ENCODE assay signal across 20 cellular contexts in genomic region chr9:121275781-121276658, GRCh38. TPM values are rescaled to one million over a fixed set of nuclear protein-coding genes. Genes with fewer than 3 reads are reported as not detected.
DNase-seq lines count a peak whose midpoint lies in the region; ATAC-seq, FAIRE-seq and TF ChIP-seq lines count a peak whose summit lies in the region.
"Had no signal": no experiment of that assay in that cellular context is flagged by ENCODE, and none has a peak within 500 bp of the region (broad histone marks: within the 10 kb centered on the region; RNA-seq: fewer than 3 reads in every experiment).

No MANE protein-coding gene starts in this region.

- H3K4ac ChIP-seq in IMR-90 (ENCODE audit: low read depth, low read length) = peak overlapping the region; percentile 62

- peaks cover 75% of the 10 kb centered on the region for H3K4me1 Mint-ChIP-seq in astrocyte (ENCODE audit: low read depth, unreplicated experiment)

- H3K14ac ChIP-seq in IMR-90 (replicated peaks; ENCODE audit: low read depth, low read length) = peak overlapping the region; percentile 65

- H3K4me2 ChIP-seq in IMR-90 (ENCODE audit: low read depth, low read length) (no peak overlapping the region), astrocyte (ENCODE audit: low read length) (no peak overlapping the region), smooth muscle cell (no peak overlapping the region)

- no peak for TF ChIP-seq EP300 in upper lobe of left lung (IDR thresholded peaks at IDR 0.05)

- peaks cover 43% of the 10 kb centered on the region for H3K4me1 ChIP-seq in IMR-90 (ENCODE audit: control insufficient read depth, insufficient read depth, low read length)
- peaks cover 62% of the 10 kb centered on the region for H3K4me1 ChIP-seq in astrocyte (ENCODE audit: insufficient read depth, low read length)
- H3K4me1 ChIP-seq in smooth muscle cell (ENCODE audit: low read depth) = peaks cover 37% of the 10 kb centered on the region
- peaks cover 46 to 58% (median 53%) of the 10 kb centered on the region in 4 donors for H3K4me1 ChIP-seq in upper lobe of left lung

- H3K79me1 ChIP-seq in IMR-90 (ENCODE audit: low read depth in 1 of 2, low read length in 2 of 2) = peaks cover 54 to 80% of the 10 kb centered on the region in 2 experiments

- H3K18ac ChIP-seq in IMR-90 (ENCODE audit: low read depth, low read length) = no peak overlapping the region

- in situ Hi-C loops in IMR-90 (cut with MboI; ENCODE audit: low sequenced_read_pairs) = no loop called here

- H2BK120ac ChIP-seq in IMR-90 (ENCODE audit: low read depth, low read length) = peak overlapping the region; percentile 40

- no peak overlapping the region for H3K56ac ChIP-seq in IMR-90 (ENCODE audit: extremely low read depth, insufficient read depth, low read length)

- peaks cover 41% of the 10 kb centered on the region for H3K9me1 ChIP-seq in IMR-90 (ENCODE audit: insufficient read depth, low read length)

- peak overlapping the region; percentile 34 for H2AK9ac ChIP-seq in IMR-90 (replicated peaks; ENCODE audit: low read depth, low read length, poor library complexity)

- H3K27me3 Mint-ChIP-seq in astrocyte (ENCODE audit: low read depth, unreplicated experiment) = no peaks in the 10 kb centered on the region
- H3K27me3 Mint-ChIP-seq: T-cell had no signal

- H3K27ac ChIP-seq in IMR-90 (ENCODE audit: insufficient read depth, low read length) (peak overlapping the region; percentile 34; the same call in 1 of the 2 replicates), astrocyte (ENCODE audit: low read depth, low read length) (no peak overlapping the region), layer of hippocampus (ENCODE audit: low read depth, low read length) (peak overlapping the region; percentile 74), smooth muscle cell (ENCODE audit: low read depth) (peak overlapping the region; percentile 99), upper lobe of left lung (peak overlapping the region in 2 of 4 donors; percentile 44 to 73)
- H3K27ac ChIP-seq: HL-60, WERI-Rb-1 had no signal

- TF ChIP-seq POLR2A in IMR-90 (IDR thresholded peaks at IDR 0.05; ENCODE audit: low read depth, low read length) (no peak), upper lobe of left lung (IDR thresholded peaks at IDR 0.05) (no peak)

- WGBS in IMR-90 (ENCODE audit: extremely low coverage in 2 of 2, insufficient read length in 1 of 2), 2 experiments = 89% methylated on average over 3 of the region's 8 CpGs; no CpG with 5 or more reads in 1 of the 2 experiments
- 95% methylated on average over 8 of the region's 8 CpGs for WGBS in smooth muscle cell (ENCODE audit: low lambda C conversion rate)
- WGBS in upper lobe of left lung, 2 donors = 81 to 84% methylated on average over 7 to 8 of the region's 8 CpGs

- no peak overlapping the region; the same call in 2 of the 3 replicates for H2BK15ac ChIP-seq in IMR-90 (ENCODE audit: low read depth, low read length)

- DNase-seq in IMR-90 (no peak), astrocyte (ENCODE audit: low read depth) (no peak), smooth muscle cell (lab: John Stamatoyannopoulos, UW; ENCODE audit: unreplicated experiment) (no peak), SW480 (ENCODE audit: low spot score) (no peak), upper lobe of left lung (no peak), posterior vena cava (ENCODE audit: low spot score) (no peak)
- DNase-seq: Caco-2; cerebellar nuclear complex; NCI-H1105 treated with DMSO at 0.1 percent for 48 hours; nucleus accumbens; stimulated activated CD4-positive, alpha-beta T cell treated with anti-CD3 and anti-CD28 coated beads, Interleukin-12 subunit alpha, Interleukin-12 subunit beta, amount 100 ng/mL, for 4 hours; stimulated activated naive CD4-positive, alpha-beta T cell treated with Interleukin-2 at 50 U/mL for 16 hours; T-cell; WERI-Rb-1 had no signal

- dilution Hi-C loops in IMR-90 (cut with HindIII; ENCODE audit: low sequenced_read_pairs, unreplicated experiment) = no loop called here

- no peak for FAIRE-seq in astrocyte (lab: Jason Lieb, UNC)
- FAIRE-seq: endometrium, K562, RCC 7860 had no signal

- TF ChIP-seq CTCF in IMR-90 (conservative IDR thresholded peaks at IDR 0.05; ENCODE audit: low read depth, low read length) (no peak), astrocyte (IDR thresholded peaks at IDR 0.05; ENCODE audit: insufficient read depth, low read depth, low read length) (no peak), smooth muscle cell (IDR thresholded peaks at IDR 0.05; ENCODE audit: borderline replicate concordance, insufficient read depth, poor library complexity, severe bottlenecking) (no peak), upper lobe of left lung (IDR thresholded peaks at IDR 0.05) (no peak)

- H3K36me3 ChIP-seq in IMR-90 (ENCODE audit: control insufficient read depth, insufficient read depth, low read length) = peaks cover 4% of the 10 kb centered on the region; the same call in 1 of the 2 replicates
- H3K36me3 ChIP-seq in astrocyte (ENCODE audit: insufficient read depth, low read length) = peaks cover 2% of the 10 kb centered on the region
- no peaks in the 10 kb centered on the region for H3K36me3 ChIP-seq in smooth muscle cell (ENCODE audit: low read depth)
- no peaks in the 10 kb centered on the region for H3K36me3 ChIP-seq in upper lobe of left lung
- H3K36me3 ChIP-seq: WERI-Rb-1 had no signal

- no peaks in the 10 kb centered on the region for H3K9me3 Mint-ChIP-seq in astrocyte (ENCODE audit: unreplicated experiment)
- H3K9me3 Mint-ChIP-seq: T-cell had no signal

- H3K27me3 ChIP-seq in IMR-90 (ENCODE audit: control insufficient read depth, insufficient read depth, low read length) (no peaks in the 10 kb centered on the region), astrocyte (ENCODE audit: insufficient read depth, low read length) (no peaks in the 10 kb centered on the region), layer of hippocampus (ENCODE audit: control insufficient read depth, insufficient read depth, low read length) (no peaks in the 10 kb centered on the region), smooth muscle cell (ENCODE audit: low read depth) (no peaks in the 10 kb centered on the region), upper lobe of left lung (no peaks in the 10 kb centered on the region)

- peak overlapping the region; percentile 48; the same call in 1 of the 2 replicates for H4K91ac ChIP-seq in IMR-90 (ENCODE audit: insufficient read depth, low read depth, low read length)

- peaks cover 82% of the 10 kb centered on the region for H3K79me2 ChIP-seq in astrocyte (ENCODE audit: insufficient read depth, low read length)
- peaks cover 58% of the 10 kb centered on the region for H3K79me2 ChIP-seq in smooth muscle cell (ENCODE audit: low read depth)

- H2AFZ ChIP-seq in IMR-90 (replicated peaks; ENCODE audit: low read length, poor library complexity) (no peak overlapping the region), astrocyte (ENCODE audit: low read depth, low read length) (no peak overlapping the region), smooth muscle cell (ENCODE audit: low read depth) (no peak overlapping the region)

- ATAC-seq in IMR-90 (ENCODE audit: low read depth) (no peak), upper lobe of left lung (ENCODE audit: low FRiP score in 2 of 2) (no peak), GM19467 (IDR thresholded peaks at IDR 0.05; ENCODE audit: unreplicated experiment) (no peak)
- ATAC-seq: K562, T-cell had no signal

- H3K4me3 Mint-ChIP-seq in astrocyte (ENCODE audit: unreplicated experiment) = no peak overlapping the region
- H3K4me3 Mint-ChIP-seq: T-cell had no signal

- CTCF ChIA-PET in IMR-90 (lab: Yijun Ruan, JAX) = interaction anchor here (0.7 kb wide), 1 partner anchor 44 kb away, joined by 3 read pairs; no protein-coding TSS in a partner anchor

- H3K9ac ChIP-seq in IMR-90 (ENCODE audit: low read depth, low read length) (no peak overlapping the region), astrocyte (ENCODE audit: low read length) (no peak overlapping the region), smooth muscle cell (ENCODE audit: low read depth) (no peak overlapping the region)

- H3K4me3 ChIP-seq in IMR-90 (ENCODE audit: insufficient read depth, low read depth, low read length) (no peak overlapping the region), astrocyte (ENCODE audit: insufficient read depth, low read depth, low read length) (no peak overlapping the region), smooth muscle cell (no peak overlapping the region), upper lobe of left lung (no peak overlapping the region)
- H3K4me3 ChIP-seq: K562 had no signal

- peak overlapping the region; percentile 33 for H2BK20ac ChIP-seq in IMR-90 (ENCODE audit: low read depth, low read length)

- H4K8ac ChIP-seq in IMR-90 (ENCODE audit: low read depth in 2 of 2, low read length in 2 of 2) = peak overlapping the region in 1 of 2 experiments; percentile 3; a peak in 2 of 4 replicates

- H3K9me3 ChIP-seq in IMR-90 (ENCODE audit: control insufficient read depth, insufficient read depth, low read length) (no peaks in the 10 kb centered on the region), astrocyte (ENCODE audit: insufficient read depth, low read depth, low read length) (no peaks in the 10 kb centered on the region), smooth muscle cell (replicated peaks; ENCODE audit: low read depth) (no peaks in the 10 kb centered on the region), upper lobe of left lung (no peaks in the 10 kb centered on the region)
- H3K9me3 ChIP-seq: Caco-2 had no signal

- H3K27ac Mint-ChIP-seq in astrocyte (ENCODE audit: unreplicated experiment) = peak overlapping the region; percentile 34
- H3K27ac Mint-ChIP-seq: T-cell had no signal

- TF ChIP-seq RAD21 in IMR-90 (IDR thresholded peaks at IDR 0.05; ENCODE audit: low read length) = no peak

- H3F3A ChIP-seq in smooth muscle cell (ENCODE audit: low read depth) = peaks cover 76% of the 10 kb centered on the region

- H3K23ac ChIP-seq in IMR-90 (ENCODE audit: low read depth, low read length) = peak overlapping the region; percentile 20; the same call in 1 of the 2 replicates

- peak overlapping the region; percentile 44 for H2BK5ac ChIP-seq in IMR-90 (ENCODE audit: low read depth, low read length, poor library complexity, severe bottlenecking)

- no peak overlapping the region for H4K5ac ChIP-seq in IMR-90 (ENCODE audit: low read depth, low read length)

- H2AK5ac ChIP-seq in IMR-90 (ENCODE audit: low read depth, low read length) = peak overlapping the region; percentile 73; the same call in 1 of the 2 replicates

- intact Hi-C loops in IMR-90 (cut with micrococcal nuclease) = no loop called here
- intact Hi-C loops in posterior vena cava (cut with DNase I) = no loop called here

- BruUV-seq in IMR-90 (replicated peaks; lab: Mats Ljungman, UMichigan) = no TSS peak

- POLR2A ChIA-PET in IMR-90 (lab: Charles Lee; ENCODE audit: unreplicated experiment) = no interaction called here

- H3K36me3 Mint-ChIP-seq in astrocyte (ENCODE audit: low read depth, unreplicated experiment) = peaks cover 7% of the 10 kb centered on the region
- H3K36me3 Mint-ChIP-seq: T-cell had no signal

- H4K20me1 ChIP-seq in IMR-90 (ENCODE audit: insufficient read depth, low read length) (peaks cover 25% of the 10 kb centered on the region), astrocyte (ENCODE audit: insufficient read depth, low read length) (peaks cover 15% of the 10 kb centered on the region), smooth muscle cell (ENCODE audit: low read depth) (peaks cover 35% of the 10 kb centered on the region)

RNA-seq across cellular contexts. Expression of gene GSN, which starts 8.1 kb away (rescaled TPM):
- 461 and 547 TPM in 2 replicates for total RNA-seq in IMR-90 (2012; rRNA removed)
- 482 and 495 TPM in 2 replicates for polyA plus RNA-seq in IMR-90 (2012; rRNA removed)
- 396 and 740 TPM in 2 replicates for polyA plus RNA-seq in IMR-90 (2012; cell fraction: cytosol; rRNA removed)
- 382 and 609 TPM in 2 replicates for polyA plus RNA-seq in IMR-90 (2012; cell fraction: nucleus; rRNA removed; ENCODE audit: low replicate concordance)
- total RNA-seq in astrocyte = 260 and 357 TPM in 2 replicates
- total RNA-seq in smooth muscle cell = 337 and 430 TPM in 2 replicates
- polyA plus RNA-seq in smooth muscle cell = 529 and 685 TPM in 2 replicates
- 100 to 1,000 TPM; 217 to 935 (median 648) TPM for total RNA-seq in upper lobe of left lung
- total RNA-seq in posterior vena cava = 1,000 to 10,000 TPM in 1 of 2 donors, 100 to 1,000 TPM in 1; 590 to 1,544 TPM
